In genomic region chrX:10072786-10073568, GRCh38 we compare ENCODE assay signal across 22 cellular contexts.
DNase-seq lines count a peak whose midpoint lies in the region; ATAC-seq and TF ChIP-seq lines count a peak whose summit lies in the region.
"Had no signal": no experiment of that assay in that cellular context is flagged by ENCODE, and none has a peak within 500 bp of the region (broad histone marks: within the 10 kb centered on the region; RNA-seq: fewer than 3 reads in every experiment).

No MANE protein-coding gene starts in this region.

- no peaks in the 10 kb centered on the region for H3K4me1 ChIP-seq in tibial artery
- H3K4me1 ChIP-seq: BE2C had no signal

- ATAC-seq in GM18519 (IDR thresholded peaks at IDR 0.05; ENCODE audit: low FRiP score, unreplicated experiment): no peak
- ATAC-seq: Right ventricle myocardium inferior had no signal

- H3K27me3 ChIP-seq in tibial artery: no peaks in the 10 kb centered on the region
- H3K27me3 ChIP-seq: BE2C had no signal

- H3K9me3 ChIP-seq in tibial artery: no peaks in the 10 kb centered on the region
- H3K9me3 ChIP-seq: BE2C had no signal

- no peak for TF ChIP-seq CTCF in tibial artery (IDR thresholded peaks at IDR 0.05)

- intact Hi-C loops in tibial artery (cut with DNase I; ENCODE audit: low total_unique reads): no loop called here

- H3K36me3 ChIP-seq in tibial artery: peaks cover 0 to 7% (median 0%) of the 10 kb centered on the region in 3 donors
- H3K36me3 ChIP-seq: BE2C had no signal

- no peak overlapping the region for H3K4me3 ChIP-seq in tibial artery

- peak overlapping the region; percentile 83 for H3K27ac ChIP-seq in temporal lobe (ENCODE audit: low read depth, low read length)
- no peak overlapping the region for H3K27ac ChIP-seq in tibial artery
- H3K27ac ChIP-seq: HL-60 had no signal

- DNase-seq in NCI-H2171 treated with DMSO at 0.1 percent for 48 hours (lab: John Stamatoyannopoulos, UW) (peak; percentile 14), NCI-H2171 (lab: John Stamatoyannopoulos, UW) (no peak), cerebellar cortex (ENCODE audit: low spot score) (peak; percentile 66), inferior parietal cortex (ENCODE audit: extremely low spot score) (peak; percentile 28), COLO668 (lab: John Stamatoyannopoulos, UW; ENCODE audit: unreplicated experiment) (no peak), tibial artery (no peak)
- DNase-seq: BE2C; CD4-positive, CD25-positive, alpha-beta regulatory T cell; DMS53; EL; H7; HFFc6; NCI-H1048; NCI-H146; NCI-H2029 treated with DMSO at 0.1 percent for 48 hours; NCI-H446 treated with DMSO at 0.1 percent for 48 hours; NCI-H748 treated with DMSO at 0.1 percent for 48 hours; NK-92 treated with Interleukin-12 subunit alpha and Interleukin-12 subunit beta, amount 100 ng/mL, for 24 hours had no signal

Comparison
In these comparisons a context has a peak if more than half of its experiments do, and no peak if none do; other contexts are left out.
1. DNase-seq: peak in NCI-H2171 treated with DMSO at 0.1 percent for 48 hours (single experiment), cerebellar cortex (single experiment) and inferior parietal cortex (single experiment); none in NCI-H2171 (single experiment), COLO668 (single experiment) and tibial artery (0 of 2).